In genomic region chr6:33583591-33584155, GRCh38 we compare ENCODE assay signal across 1 cellular context.
TF ChIP-seq lines count a peak whose summit lies in the region.

No MANE protein-coding gene starts in this region.

TF ChIP-seq in HCT116, 20 proteins besides CTCF, POLR2A, EP300 and RAD21 (continued from another document):
- TF ChIP-seq, protein P1, sequence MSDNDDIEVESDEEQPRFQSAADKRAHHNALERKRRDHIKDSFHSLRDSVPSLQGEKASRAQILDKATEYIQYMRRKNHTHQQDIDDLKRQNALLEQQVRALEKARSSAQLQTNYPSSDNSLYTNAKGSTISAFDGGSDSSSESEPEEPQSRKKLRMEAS (IDR thresholded peaks at IDR 0.05), result no peak
- TF ChIP-seq EGR1 (IDR thresholded peaks at IDR 0.05; ENCODE audit: low read depth) (no peak), TCF7L2 (IDR thresholded peaks at IDR 0.05; ENCODE audit: borderline replicate concordance, extremely low read depth, insufficient read depth, insufficient read length) (no peak), ATF3 (IDR thresholded peaks at IDR 0.05) (no peak), CBX3 (IDR thresholded peaks at IDR 0.05; ENCODE audit: low read depth) (no peak)
